In genomic region chr14:71320107-71320733, GRCh38 we compare ENCODE assay signal across 8 cellular contexts. TPM values are rescaled to one million over a fixed set of nuclear protein-coding genes. Genes with fewer than 3 reads are reported as not detected.
DNase-seq lines count a peak whose midpoint lies in the region; ATAC-seq and TF ChIP-seq lines count a peak whose summit lies in the region.

Gene SIPA1L1, plus strand, starts transcription at chr14:71320476.

- H3K27ac ChIP-seq in testis = peak within 1 kb of the TSS; percentile 98 to 99

- H3K36me3 Mint-ChIP-seq in activated naive CD4-positive, alpha-beta T cell treated with anti-CD3 and anti-CD28 coated beads, Interleukin-2, amount 50 U/mL, for 72 hours = peaks cover 0 to 7% of the 10 kb centered on the region in 2 donors

- ATAC-seq in HG02610 (IDR thresholded peaks at IDR 0.05; ENCODE audit: unreplicated experiment) (peak; percentile 81), omental fat pad (ENCODE audit: low FRiP score) (peak; percentile 92)
- peak; percentile 88 to 92 for ATAC-seq in activated naive CD4-positive, alpha-beta T cell treated with anti-CD3 and anti-CD28 coated beads, Interleukin-2, amount 50 U/mL, for 72 hours

- peak; percentile 97 for DNase-seq in NCI-H1092 treated with DMSO at 0.1 percent for 48 hours (lab: John Stamatoyannopoulos, UW)
- DNase-seq in SKM-1 (lab: John Stamatoyannopoulos, UW; ENCODE audit: unreplicated experiment) = peak; percentile 72
- DNase-seq in activated naive CD4-positive, alpha-beta T cell treated with anti-CD3 and anti-CD28 coated beads, Interleukin-2, amount 50 U/mL, for 72 hours (ENCODE audit: low spot score in 2 of 2) = peak; percentile 97 to 99
- peak; percentile 80 for DNase-seq in glomerular endothelial cell (ENCODE audit: extremely low read depth, low read depth, low spot score)
- peak; percentile 87 for DNase-seq in omental fat pad (ENCODE audit: low spot score)
- DNase-seq in testis = peak; percentile 98

- no peaks in the 10 kb centered on the region for H3K9me3 ChIP-seq in testis

- H3K36me3 ChIP-seq in testis (ENCODE audit: low read depth, missing control alignments) = no peaks in the 10 kb centered on the region

- intact Hi-C loops in testis (cut with DNase I; ENCODE audit: low total_unique reads) = no loop called here

- peak within 1 kb of the TSS; percentile 92 for H3K4me3 ChIP-seq in GM08714 (ENCODE audit: low read length)
- H3K4me3 ChIP-seq in testis = peak within 1 kb of the TSS; percentile 92 to 98

- no peak for TF ChIP-seq POLR2A in testis (IDR thresholded peaks at IDR 0.05)

- H3K27ac Mint-ChIP-seq in activated naive CD4-positive, alpha-beta T cell treated with anti-CD3 and anti-CD28 coated beads, Interleukin-2, amount 50 U/mL, for 72 hours = peak within 1 kb of the TSS; percentile 82 to 95

- no peak for TF ChIP-seq CTCF in omental fat pad (IDR thresholded peaks at IDR 0.05)
- no peak for TF ChIP-seq CTCF in testis (IDR thresholded peaks at IDR 0.05)

- H3K4me1 ChIP-seq in testis = peaks cover 22% of the 10 kb centered on the region

- no peaks in the 10 kb centered on the region for H3K27me3 ChIP-seq in testis

- 1% methylated on average over 25 to 47 of the region's 52 CpGs for WGBS in testis, 2 donors

- H3K9me3 Mint-ChIP-seq in activated naive CD4-positive, alpha-beta T cell treated with anti-CD3 and anti-CD28 coated beads, Interleukin-2, amount 50 U/mL, for 72 hours = no peaks in the 10 kb centered on the region

RNA-seq across cellular contexts. Expression of gene SIPA1L1, which starts in this region (rescaled TPM):
- 10 to 100 TPM; 41.7 to 46.5 TPM for total RNA-seq in activated naive CD4-positive, alpha-beta T cell treated with anti-CD3 and anti-CD28 coated beads, Interleukin-2, amount 50 U/mL, for 72 hours
- total RNA-seq in glomerular endothelial cell = 13.0 and 16.1 TPM in 2 replicates
- total RNA-seq in omental fat pad = 10 to 100 TPM; 20.3 to 49.1 (median 34.5) TPM
- total RNA-seq in testis = 10 to 100 TPM; 93.1 to 99.6 TPM
- 74.6 TPM for polyA plus RNA-seq in testis (ENCODE audit: insufficient read depth, low read depth, low replicate concordance)

Comparison
In these comparisons a context has a peak if more than half of its experiments do, and no peak if none do; other contexts are left out.
1. Peak in every context shown above with its lines: DNase-seq, ATAC-seq, H3K4me3 ChIP-seq and H3K27ac ChIP-seq.